In genomic region chr5:14850419-14851066, GRCh38 we compare ENCODE assay signal across 31 cellular contexts. TPM values are rescaled to one million over a fixed set of nuclear protein-coding genes. Genes with fewer than 3 reads are reported as not detected.
A peak's percentile ranks its signal among the peaks of the same experiment; 100 is the strongest.
DNase-seq lines count a peak whose midpoint lies in the region; ATAC-seq and TF ChIP-seq lines count a peak whose summit lies in the region.
"Had no signal": no experiment of that assay in that cellular context is flagged by ENCODE, and none has a peak within 500 bp of the region (broad histone marks: within the 10 kb centered on the region; RNA-seq: fewer than 3 reads in every experiment).

No MANE protein-coding gene starts in this region.

- no peaks in the 10 kb centered on the region for H3K79me2 ChIP-seq in mesendoderm (ENCODE audit: control insufficient read depth, insufficient read depth, low read length)

- peak overlapping the region; percentile 89 for H3K23ac ChIP-seq in mesendoderm (ENCODE audit: low read length)

- no peaks in the 10 kb centered on the region for H3K79me1 ChIP-seq in mesendoderm (ENCODE audit: low read length)

- H3K36me3 Mint-ChIP-seq in activated T-helper 17 cell treated with anti-CD3 and anti-CD28 coated beads, Interleukin-2, amount 50 U/mL, for 72 hours (ENCODE audit: low read depth), result peaks cover 35% of the 10 kb centered on the region
- H3K36me3 Mint-ChIP-seq in type B pancreatic cell, result peaks cover 10% of the 10 kb centered on the region

- peak; percentile 35 for ATAC-seq in left ventricle myocardium superior
- no peak for ATAC-seq in Right ventricle myocardium inferior
- no peak for ATAC-seq in activated T-helper 17 cell treated with anti-CD3 and anti-CD28 coated beads, Interleukin-2, amount 50 U/mL, for 72 hours (replicated peaks)
- no peak for ATAC-seq in GM21737 (IDR thresholded peaks at IDR 0.05; ENCODE audit: unreplicated experiment)
- no peak for ATAC-seq in HG02623 (IDR thresholded peaks at IDR 0.05; ENCODE audit: unreplicated experiment)
- ATAC-seq: activated naive CD4-positive, alpha-beta T cell treated with anti-CD3 and anti-CD28 coated beads, Interleukin-2, amount 50 U/mL, for 72 hours; effector memory CD8-positive, alpha-beta T cell; naive thymus-derived CD8-positive, alpha-beta T cell; PC-3 had no signal

- no peak for TF ChIP-seq CTCF in type B pancreatic cell (conservative IDR thresholded peaks at IDR 0.05)

- intact Hi-C loops in left ventricle myocardium superior (cut with micrococcal nuclease) (no loop called here), Right ventricle myocardium inferior (cut with DNase I) (no loop called here)

- H3K27ac ChIP-seq in mesendoderm (ENCODE audit: low read depth, low read length), result peak overlapping the region; percentile 60
- H3K27ac ChIP-seq: colonic mucosa, testis, vagina had no signal

- no peak overlapping the region for H4K5ac ChIP-seq in mesendoderm (ENCODE audit: low read length)

- H3K27me3 Mint-ChIP-seq in activated T-helper 17 cell treated with anti-CD3 and anti-CD28 coated beads, Interleukin-2, amount 50 U/mL, for 72 hours, result no peaks in the 10 kb centered on the region
- H3K27me3 Mint-ChIP-seq in type B pancreatic cell, result no peaks in the 10 kb centered on the region
- H3K27me3 Mint-ChIP-seq: effector memory CD8-positive, alpha-beta T cell; naive thymus-derived CD8-positive, alpha-beta T cell had no signal

- no peak overlapping the region for H3K4ac ChIP-seq in mesendoderm (ENCODE audit: low read depth, low read length)

- no peak overlapping the region for H3K9ac ChIP-seq in mesendoderm (ENCODE audit: low read length)

- no peak overlapping the region for H3K4me2 ChIP-seq in mesendoderm (ENCODE audit: low read length)

- no CpG with 5 or more reads among the region's 10 CpGs for WGBS in mesendoderm (ENCODE audit: extremely low coverage, insufficient coverage, low lambda C conversion rate)

- H3K18ac ChIP-seq in mesendoderm (ENCODE audit: low read length), result no peak overlapping the region

- no peak overlapping the region for H2AK5ac ChIP-seq in mesendoderm (ENCODE audit: low read length)

- H3K56ac ChIP-seq in mesendoderm (ENCODE audit: low read length), result peak overlapping the region; percentile 65

- no peaks in the 10 kb centered on the region for H3K36me3 ChIP-seq in mesendoderm (ENCODE audit: control insufficient read depth, insufficient read depth, low read length)
- H3K36me3 ChIP-seq: BE2C, breast epithelium, colonic mucosa, HAP-1, vagina had no signal

- H4K8ac ChIP-seq in mesendoderm (ENCODE audit: low read depth, low read length), result no peak overlapping the region

- H2BK120ac ChIP-seq in mesendoderm (ENCODE audit: low read depth, low read length), result no peak overlapping the region

- DNase-seq in left ventricle myocardium superior (no peak), Right ventricle myocardium inferior (ENCODE audit: missing footprints) (no peak), mesendoderm (peak; percentile 62), type B pancreatic cell (ENCODE audit: extremely low spot score, unreplicated experiment) (no peak)
- DNase-seq in activated CD4-positive, alpha-beta T cell treated with anti-CD3 and anti-CD28 coated beads for 1 hour, result no peak
- DNase-seq: activated CD4-positive, alpha-beta T cell treated with anti-CD3 and anti-CD28 coated beads for 48 hours; amygdala; BE2C; colonic mucosa; effector memory CD8-positive, alpha-beta T cell; Kasumi-1; MV-4-11; naive thymus-derived CD8-positive, alpha-beta T cell; NCI-H1436; NCI-H2081; NCI-H226; NCI-H526 treated with DMSO at 0.1 percent for 48 hours; NK-92 treated with Interleukin-12 subunit alpha and Interleukin-12 subunit beta, amount 100 ng/mL, for 24 hours; SHP77; stimulated activated naive CD4-positive, alpha-beta T cell; T-helper 9 cell; testis had no signal

- no peak overlapping the region for H3K4me3 ChIP-seq in mesendoderm (ENCODE audit: low read length)
- H3K4me3 ChIP-seq: breast epithelium, colonic mucosa, HAP-1, testis, vagina had no signal

- peak overlapping the region; percentile 44 for H2BK5ac ChIP-seq in mesendoderm (ENCODE audit: low read length)

- H3K27me3 ChIP-seq in mesendoderm (ENCODE audit: insufficient read depth, low read length, poor library complexity), result no peaks in the 10 kb centered on the region
- H3K27me3 ChIP-seq: BE2C, breast epithelium, colonic mucosa, testis, vagina had no signal

- peaks cover 16% of the 10 kb centered on the region for H3K4me1 ChIP-seq in mesendoderm (ENCODE audit: control insufficient read depth, low read depth, low read length)
- H3K4me1 ChIP-seq: colonic mucosa, testis had no signal

- peaks cover 17% of the 10 kb centered on the region for H3K4me1 Mint-ChIP-seq in activated T-helper 17 cell treated with anti-CD3 and anti-CD28 coated beads, Interleukin-2, amount 50 U/mL, for 72 hours
- peaks cover 39% of the 10 kb centered on the region for H3K4me1 Mint-ChIP-seq in type B pancreatic cell (ENCODE audit: unreplicated experiment)

- H3K27ac Mint-ChIP-seq in activated T-helper 17 cell treated with anti-CD3 and anti-CD28 coated beads, Interleukin-2, amount 50 U/mL, for 72 hours, result peak overlapping the region; percentile 25
- peak overlapping the region; percentile 78 for H3K27ac Mint-ChIP-seq in type B pancreatic cell
- H3K27ac Mint-ChIP-seq: activated T-helper 2 cell treated with anti-CD3 and anti-CD28 coated beads, Interferon-gamma antibody, Interleukin-2, Interleukin-4, amounts not matched to agents 10 μg/mL and 5 μg/mL and 100 μg/mL, durations not matched to agents 14 hours and 24 hours and 36 hours had no signal

- no peak overlapping the region for H3K4me3 Mint-ChIP-seq in activated T-helper 17 cell treated with anti-CD3 and anti-CD28 coated beads, Interleukin-2, amount 50 U/mL, for 72 hours
- H3K4me3 Mint-ChIP-seq in type B pancreatic cell, result peak overlapping the region; percentile 74
- H3K4me3 Mint-ChIP-seq: effector memory CD8-positive, alpha-beta T cell; naive thymus-derived CD8-positive, alpha-beta T cell had no signal

- H2BK15ac ChIP-seq in mesendoderm (replicated peaks; ENCODE audit: low read depth), result no peak overlapping the region

- no peaks in the 10 kb centered on the region for H3K9me3 Mint-ChIP-seq in activated T-helper 17 cell treated with anti-CD3 and anti-CD28 coated beads, Interleukin-2, amount 50 U/mL, for 72 hours
- H3K9me3 Mint-ChIP-seq in type B pancreatic cell, result peaks cover 5% of the 10 kb centered on the region
- H3K9me3 Mint-ChIP-seq: activated naive CD4-positive, alpha-beta T cell treated with anti-CD3 and anti-CD28 coated beads, Interleukin-2, amount 50 U/mL, for 72 hours; activated T-helper 2 cell treated with anti-CD3 and anti-CD28 coated beads, Interferon-gamma antibody, Interleukin-2, Interleukin-4, amounts not matched to agents 10 μg/mL and 5 μg/mL and 100 μg/mL, durations not matched to agents 14 hours and 24 hours and 36 hours; effector memory CD8-positive, alpha-beta T cell; naive thymus-derived CD8-positive, alpha-beta T cell had no signal

RNA-seq across cellular contexts. Expression of gene ANKH, which starts 21.0 kb away (rescaled TPM):
- total RNA-seq in left ventricle myocardium superior (166 TPM), Right ventricle myocardium inferior (156 TPM), type B pancreatic cell (ENCODE audit: low replicate concordance) (37.3 and 41.1 TPM in 2 replicates)
- 100 to 1,000 TPM; 101 to 193 TPM for total RNA-seq in activated T-helper 17 cell treated with anti-CD3 and anti-CD28 coated beads, Interleukin-2, amount 50 U/mL, for 72 hours
- 3.2 TPM for polyA plus RNA-seq in mesendoderm (2013, experiment 1 of 2)
- 3.1 TPM for polyA plus RNA-seq in mesendoderm (2013, experiment 2 of 2)
